In the genomic region with DNA sequence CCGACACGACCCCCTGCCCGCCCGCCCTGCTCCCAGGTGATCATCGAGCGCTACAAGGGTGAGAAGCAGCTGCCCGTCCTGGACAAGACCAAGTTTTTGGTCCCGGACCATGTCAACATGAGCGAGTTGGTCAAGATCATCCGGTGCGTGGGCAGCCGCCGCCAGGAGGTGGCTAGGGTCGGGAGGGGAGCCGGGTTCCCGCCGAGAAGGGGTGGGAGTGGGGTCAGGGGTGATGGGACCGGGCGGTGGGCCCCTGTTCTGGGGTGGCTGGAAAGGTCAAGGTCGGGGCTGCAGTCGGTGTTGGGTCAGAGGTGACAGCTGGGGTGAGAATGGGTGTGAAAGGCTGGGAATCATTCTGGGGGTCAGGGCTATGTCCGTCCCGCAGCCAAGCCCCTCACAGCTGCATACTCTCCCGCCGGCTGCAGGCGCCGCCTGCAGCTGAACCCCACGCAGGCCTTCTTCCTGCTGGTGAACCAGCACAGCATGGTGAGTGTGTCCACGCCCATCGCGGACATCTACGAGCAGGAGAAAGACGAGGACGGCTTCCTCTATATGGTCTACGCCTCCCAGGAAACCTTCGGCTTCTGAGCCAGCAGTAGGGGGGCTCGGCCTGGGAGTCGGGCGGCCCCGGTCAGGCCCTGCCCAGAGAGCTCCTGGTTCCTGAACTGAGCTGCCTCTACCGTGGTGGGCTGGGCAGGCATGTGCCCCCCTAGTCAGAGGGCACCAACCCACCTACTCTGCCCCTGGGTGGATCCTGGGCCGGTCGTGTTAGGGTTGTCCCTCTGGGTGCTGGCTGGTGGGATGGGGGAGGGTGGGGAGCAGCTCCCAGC, we compare ENCODE assay signal across 8 cellular contexts. TPM values are rescaled to one million over a fixed set of nuclear protein-coding genes. Genes with fewer than 3 reads are reported as not detected.
DNase-seq lines count a peak whose midpoint lies in the region; ATAC-seq and TF ChIP-seq lines count a peak whose summit lies in the region.

No MANE protein-coding gene starts in this region.

- H3K27ac Mint-ChIP-seq in Calu3 (ENCODE audit: unreplicated experiment) = no peak overlapping the region
- H3K27ac Mint-ChIP-seq in activated T-helper 17 cell treated with anti-CD3 and anti-CD28 coated beads, Interleukin-2, amount 50 U/mL, for 72 hours = no peak overlapping the region
- peak overlapping the region; percentile 66 for H3K27ac Mint-ChIP-seq in glutamatergic neuron (ENCODE audit: unreplicated experiment)

- H3K36me3 ChIP-seq in prostate gland = no peaks in the 10 kb centered on the region

- H3K4me3 Mint-ChIP-seq in Calu3 (ENCODE audit: low read depth, unreplicated experiment) (peak overlapping the region; percentile 24), glutamatergic neuron (ENCODE audit: unreplicated experiment) (peak overlapping the region; percentile 79)
- peak overlapping the region; percentile 41 for H3K4me3 Mint-ChIP-seq in activated T-helper 17 cell treated with anti-CD3 and anti-CD28 coated beads, Interleukin-2, amount 50 U/mL, for 72 hours

- H3K27me3 Mint-ChIP-seq in Calu3 (ENCODE audit: unreplicated experiment) (no peaks in the 10 kb centered on the region), glutamatergic neuron (ENCODE audit: unreplicated experiment) (peaks cover 7% of the 10 kb centered on the region)
- no peaks in the 10 kb centered on the region for H3K27me3 Mint-ChIP-seq in activated T-helper 17 cell treated with anti-CD3 and anti-CD28 coated beads, Interleukin-2, amount 50 U/mL, for 72 hours

- TF ChIP-seq POLR2A in prostate gland (IDR thresholded peaks at IDR 0.05) = no peak

- intact Hi-C loops in Calu3 (cut with micrococcal nuclease; ENCODE audit: unreplicated experiment) (no loop called here), prostate gland (cut with DNase I) (no loop called here)

- H3K4me3 ChIP-seq in prostate gland = peak overlapping the region; percentile 66 to 81

- ATAC-seq in activated T-helper 17 cell treated with anti-CD3 and anti-CD28 coated beads, Interleukin-2, amount 50 U/mL, for 72 hours (replicated peaks) = no peak
- no peak for ATAC-seq in HG02970 (IDR thresholded peaks at IDR 0.05; ENCODE audit: low FRiP score, unreplicated experiment)

- DNase-seq in Calu3 (no peak), glutamatergic neuron (peak; percentile 48), prostate gland (ENCODE audit: low spot score) (no peak), GM20000 (ENCODE audit: low spot score) (no peak), HT-29 (ENCODE audit: low spot score) (no peak), 8988T (no peak)

- H3K4me1 Mint-ChIP-seq in Calu3 (ENCODE audit: low read depth, unreplicated experiment) (peaks cover 15% of the 10 kb centered on the region), glutamatergic neuron (ENCODE audit: low read depth, unreplicated experiment) (peaks cover 3% of the 10 kb centered on the region)
- peaks cover 15% of the 10 kb centered on the region for H3K4me1 Mint-ChIP-seq in activated T-helper 17 cell treated with anti-CD3 and anti-CD28 coated beads, Interleukin-2, amount 50 U/mL, for 72 hours

- no peak for TF ChIP-seq CTCF in Calu3 (IDR thresholded peaks at IDR 0.05; ENCODE audit: unreplicated experiment)
- TF ChIP-seq CTCF in glutamatergic neuron (IDR thresholded peaks at IDR 0.05; ENCODE audit: partially characterized antibody, unreplicated experiment) = no peak
- no peak for TF ChIP-seq CTCF in prostate gland (IDR thresholded peaks at IDR 0.05)
- TF ChIP-seq CTCF in GM20000 (IDR thresholded peaks at IDR 0.05; ENCODE audit: extremely low read depth, missing control alignments) = no peak

- no peaks in the 10 kb centered on the region for H3K9me3 Mint-ChIP-seq in Calu3 (ENCODE audit: low read depth, unreplicated experiment)
- no peaks in the 10 kb centered on the region for H3K9me3 Mint-ChIP-seq in activated T-helper 17 cell treated with anti-CD3 and anti-CD28 coated beads, Interleukin-2, amount 50 U/mL, for 72 hours
- H3K9me3 Mint-ChIP-seq in glutamatergic neuron (ENCODE audit: unreplicated experiment) = peaks cover 13% of the 10 kb centered on the region

- no TSS peak for BruUV-seq in Calu3 (replicated peaks; lab: Mats Ljungman, UMichigan)

- 58% methylated on average over 30 of the region's 43 CpGs for WGBS in prostate gland

- H3K27me3 ChIP-seq in prostate gland (replicated peaks; ENCODE audit: insufficient read depth) = no peaks in the 10 kb centered on the region

- H3K4me1 ChIP-seq in prostate gland (replicated peaks) = no peaks in the 10 kb centered on the region

- peak overlapping the region; percentile 95 to 97 for H3K27ac ChIP-seq in prostate gland

- H3K9me3 ChIP-seq in prostate gland = no peaks in the 10 kb centered on the region

- H3K36me3 Mint-ChIP-seq in Calu3 (ENCODE audit: insufficient read depth, unreplicated experiment) (peaks cover 19% of the 10 kb centered on the region), glutamatergic neuron (ENCODE audit: unreplicated experiment) (no peaks in the 10 kb centered on the region)
- H3K36me3 Mint-ChIP-seq in activated T-helper 17 cell treated with anti-CD3 and anti-CD28 coated beads, Interleukin-2, amount 50 U/mL, for 72 hours (ENCODE audit: low read depth) = peaks cover 4% of the 10 kb centered on the region

- CTCF ChIA-PET in Calu3 (lab: Charles Lee) = interaction anchor here (0.6 kb wide), 1 partner anchor 205 kb away, joined by 3 read pairs; no protein-coding TSS in a partner anchor

RNA-seq across cellular contexts. Expression of a gene that starts 1.0 kb away (rescaled TPM):
- 0.78 and 0.95 TPM in 2 replicates for total RNA-seq in Calu3 (2022)
- total RNA-seq in activated T-helper 17 cell treated with anti-CD3 and anti-CD28 coated beads, Interleukin-2, amount 50 U/mL, for 72 hours = 1 to 10 TPM; 4.5 to 4.6 TPM
- total RNA-seq in glutamatergic neuron (ENCODE audit: unreplicated experiment) = 143 TPM
- 100 to 1,000 TPM in 1 of 2 donors, 10 to 100 TPM in 1; 74.3 to 128 TPM for total RNA-seq in prostate gland
- 9.3 and 12.6 TPM in 2 replicates for total RNA-seq in HT-29 (2014; rRNA removed; shearing (Covaris generic))

RNA-seq across cellular contexts. Expression of a gene that starts 43.3 kb away (rescaled TPM):
- total RNA-seq in Calu3 (2022) (214 and 229 TPM in 2 replicates), glutamatergic neuron (ENCODE audit: unreplicated experiment) (185 TPM), prostate gland (100 to 1,000 TPM; 132 to 247 TPM)
- total RNA-seq in activated T-helper 17 cell treated with anti-CD3 and anti-CD28 coated beads, Interleukin-2, amount 50 U/mL, for 72 hours = 10 to 100 TPM; 72.0 to 85.0 TPM
- 392 and 436 TPM in 2 replicates for total RNA-seq in HT-29 (2014; rRNA removed; shearing (Covaris generic))

Comparison
In these comparisons a context has a peak if more than half of its experiments do, and no peak if none do; other contexts are left out.
1. H3K4me3 Mint-ChIP-seq: peak in every context shown above with its lines; median percentile 79 in glutamatergic neuron; 41 in activated T-helper 17 cell treated with anti-CD3 and anti-CD28 coated beads, Interleukin-2, amount 50 U/mL, for 72 hours; 24 in Calu3.